ENCODE assay signal across 14 cellular contexts in the genomic region with DNA sequence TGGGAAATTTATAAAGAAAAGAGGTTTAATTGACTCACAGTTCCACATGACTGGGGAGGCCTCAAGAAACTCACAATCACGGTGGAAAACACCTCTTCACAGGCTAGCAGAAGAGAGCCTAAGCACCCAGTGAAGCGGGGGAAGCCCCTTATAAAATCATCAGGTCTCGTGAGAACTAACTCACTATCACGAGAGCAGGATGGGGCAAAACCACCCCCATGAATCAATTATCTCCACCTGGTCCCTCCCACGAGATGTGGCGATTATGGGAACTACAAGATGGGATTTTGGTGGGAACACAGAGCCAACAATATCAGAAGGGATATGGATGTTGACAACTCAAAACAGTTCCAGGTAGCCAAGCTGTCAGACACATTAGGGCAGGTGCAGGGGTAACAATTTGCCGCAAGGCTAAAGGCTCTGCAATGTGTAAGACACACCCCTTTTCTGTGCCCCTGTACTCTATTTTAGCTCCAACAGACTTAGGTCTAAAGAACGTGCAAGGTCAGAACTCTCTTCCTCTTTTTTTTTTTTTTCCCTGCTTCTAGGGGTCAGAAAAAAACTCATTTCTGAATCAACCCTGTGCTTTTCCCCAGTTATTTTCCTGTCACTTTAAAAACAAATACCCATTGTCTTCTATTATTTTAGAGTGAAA. TPM values are rescaled to one million over a fixed set of nuclear protein-coding genes. Genes with fewer than 3 reads are reported as not detected.
DNase-seq lines count a peak whose midpoint lies in the region; ATAC-seq, FAIRE-seq and TF ChIP-seq lines count a peak whose summit lies in the region.
"Had no signal": no experiment of that assay in that cellular context is flagged by ENCODE, and none has a peak within 500 bp of the region (broad histone marks: within the 10 kb centered on the region; RNA-seq: fewer than 3 reads in every experiment).

No MANE protein-coding gene starts in this region.

- H3K27ac ChIP-seq in CD8-positive, alpha-beta T cell (ENCODE audit: low read depth, low read length) = no peak overlapping the region
- H3K27ac ChIP-seq: adrenal gland had no signal

- TF ChIP-seq POLR2A in GM12891 (IDR thresholded peaks at IDR 0.05; ENCODE audit: low read depth, low read length) = no peak

- no peaks in the 10 kb centered on the region for H3K36me3 ChIP-seq in CD8-positive, alpha-beta T cell (ENCODE audit: insufficient read depth, low read length)
- H3K36me3 ChIP-seq: adrenal gland had no signal

- no peaks in the 10 kb centered on the region for H3K9me3 ChIP-seq in CD8-positive, alpha-beta T cell (ENCODE audit: low read length)
- H3K9me3 ChIP-seq: adrenal gland had no signal

- CTCF ChIA-PET in CD8-positive, alpha-beta T cell (lab: Charles Lee) = interaction anchor here (0.7 to 2.0 kb wide), 2 partner anchors 59 to 392 kb away, joined by 4 to 6 read pairs; no protein-coding TSS in a partner anchor

- DNase-seq in GM12891 (ENCODE audit: insufficient read length, low spot score) (no peak), Kasumi-1 (lab: John Stamatoyannopoulos, UW) (peak; percentile 41 to 56), AG08396 (ENCODE audit: low spot score) (no peak), AG08395 (ENCODE audit: low spot score) (no peak)
- peak; percentile 54 for DNase-seq in activated naive CD8-positive, alpha-beta T cell treated with anti-CD3 and anti-CD28 coated beads, Interleukin-2, amount 50 U/mL, for 24 hours
- DNase-seq in CD8-positive, alpha-beta T cell = no peak
- DNase-seq: adrenal gland, Calu3, Karpas-422, NCI-H82, substantia nigra had no signal

- ATAC-seq in GM18909 (IDR thresholded peaks at IDR 0.05; ENCODE audit: poor library complexity, unreplicated experiment) (peak; percentile 17), GM21576 (IDR thresholded peaks at IDR 0.05; ENCODE audit: unreplicated experiment) (no peak)
- peak; percentile 65 for ATAC-seq in activated naive CD8-positive, alpha-beta T cell treated with anti-CD3 and anti-CD28 coated beads, Interleukin-2, amount 50 U/mL, for 24 hours
- ATAC-seq in CD8-positive, alpha-beta T cell = no peak

- POLR2A ChIA-PET in CD8-positive, alpha-beta T cell (lab: Charles Lee) = interaction anchor here (0.6 kb wide), 1 partner anchor 8 kb away, joined by 5 read pairs; no protein-coding TSS in a partner anchor

- no peaks in the 10 kb centered on the region for H3K4me1 ChIP-seq in CD8-positive, alpha-beta T cell (ENCODE audit: insufficient read depth, low read length)
- H3K4me1 ChIP-seq: adrenal gland had no signal

- H3K27me3 ChIP-seq in CD8-positive, alpha-beta T cell (ENCODE audit: insufficient read depth, low read length) = no peaks in the 10 kb centered on the region
- H3K27me3 ChIP-seq: adrenal gland had no signal

- H3K4me1 Mint-ChIP-seq in activated naive CD8-positive, alpha-beta T cell treated with anti-CD3 and anti-CD28 coated beads, Interleukin-2, amount 50 U/mL, for 24 hours = peaks cover 77% of the 10 kb centered on the region
- H3K4me1 Mint-ChIP-seq in CD8-positive, alpha-beta T cell (ENCODE audit: low read depth) = peaks cover 22% of the 10 kb centered on the region

- TF ChIP-seq CTCF in CD8-positive, alpha-beta T cell (IDR thresholded peaks at IDR 0.05) = no peak

- no peaks in the 10 kb centered on the region for H3K36me3 Mint-ChIP-seq in activated naive CD8-positive, alpha-beta T cell treated with anti-CD3 and anti-CD28 coated beads, Interleukin-2, amount 50 U/mL, for 24 hours (ENCODE audit: low read depth)
- no peaks in the 10 kb centered on the region for H3K36me3 Mint-ChIP-seq in CD8-positive, alpha-beta T cell

- intact Hi-C loops in CD8-positive, alpha-beta T cell (cut with DNase I, micrococcal nuclease) = loop anchor here in 1 of 2 experiments (5.0 kb wide), 5 partner anchors 134 to 749 kb away; no protein-coding TSS in a partner anchor

- no peak overlapping the region for H3K4me3 Mint-ChIP-seq in activated naive CD8-positive, alpha-beta T cell treated with anti-CD3 and anti-CD28 coated beads, Interleukin-2, amount 50 U/mL, for 24 hours
- no peak overlapping the region for H3K4me3 Mint-ChIP-seq in CD8-positive, alpha-beta T cell

- H3K27ac Mint-ChIP-seq in activated naive CD8-positive, alpha-beta T cell treated with anti-CD3 and anti-CD28 coated beads, Interleukin-2, amount 50 U/mL, for 24 hours = peak overlapping the region; percentile 52
- no peak overlapping the region for H3K27ac Mint-ChIP-seq in CD8-positive, alpha-beta T cell

- no peak overlapping the region for H3K4me3 ChIP-seq in CD8-positive, alpha-beta T cell (ENCODE audit: low read depth, low read length)
- H3K4me3 ChIP-seq: adrenal gland had no signal

- FAIRE-seq in GM12891 (lab: Jason Lieb, UNC) = no peak
- FAIRE-seq: endothelial cell of umbilical vein had no signal

- H3K9me3 Mint-ChIP-seq in activated naive CD8-positive, alpha-beta T cell treated with anti-CD3 and anti-CD28 coated beads, Interleukin-2, amount 50 U/mL, for 24 hours = no peaks in the 10 kb centered on the region
- H3K9me3 Mint-ChIP-seq in CD8-positive, alpha-beta T cell = no peaks in the 10 kb centered on the region

- H3K27me3 Mint-ChIP-seq in activated naive CD8-positive, alpha-beta T cell treated with anti-CD3 and anti-CD28 coated beads, Interleukin-2, amount 50 U/mL, for 24 hours = peaks cover 3% of the 10 kb centered on the region
- no peaks in the 10 kb centered on the region for H3K27me3 Mint-ChIP-seq in CD8-positive, alpha-beta T cell (ENCODE audit: low read depth)

TF ChIP-seq in GM12891, 5 proteins besides CTCF, POLR2A, EP300 and RAD21:
- TF ChIP-seq SPI1 (IDR thresholded peaks at IDR 0.05; ENCODE audit: low read depth, low read length) (peak; percentile 77), POLR2AphosphoS5 (IDR thresholded peaks at IDR 0.05; ENCODE audit: low read depth, low read length) (no peak), PAX5 (IDR thresholded peaks at IDR 0.05; ENCODE audit: insufficient read depth, low read length, severe bottlenecking) (peak; percentile 18)

RNA-seq across cellular contexts. Expression of a gene that starts 30.7 kb away (rescaled TPM):
- 0.86 TPM for polyA plus RNA-seq in GM12891 (2012; ENCODE audit: low read depth, missing spikeins)
- total RNA-seq in CD8-positive, alpha-beta T cell = 1 to 10 TPM; 1.3 to 1.7 TPM
- total RNA-seq: Calu3, endothelial cell of umbilical vein had no signal

RNA-seq across cellular contexts. Expression of a gene that starts 46.0 kb away (rescaled TPM):
- 30.3 TPM for polyA plus RNA-seq in GM12891 (2012; ENCODE audit: low read depth, missing spikeins)
- total RNA-seq in CD8-positive, alpha-beta T cell = 10 to 100 TPM; 35.1 to 37.9 TPM

Comparison
In these comparisons a context has a peak if more than half of its experiments do, and no peak if none do; other contexts are left out.
1. DNase-seq: peak in Kasumi-1 (2 of 2) and activated naive CD8-positive, alpha-beta T cell treated with anti-CD3 and anti-CD28 coated beads, Interleukin-2, amount 50 U/mL, for 24 hours (single experiment); none in GM12891 (single experiment), CD8-positive, alpha-beta T cell (0 of 7), AG08396 (single experiment) and AG08395 (single experiment).
2. ATAC-seq: peak in GM18909 (single experiment) and activated naive CD8-positive, alpha-beta T cell treated with anti-CD3 and anti-CD28 coated beads, Interleukin-2, amount 50 U/mL, for 24 hours (single experiment); none in GM21576 (single experiment) and CD8-positive, alpha-beta T cell (single experiment).